ENCODE assay signal across 19 cellular contexts in the genomic region with DNA sequence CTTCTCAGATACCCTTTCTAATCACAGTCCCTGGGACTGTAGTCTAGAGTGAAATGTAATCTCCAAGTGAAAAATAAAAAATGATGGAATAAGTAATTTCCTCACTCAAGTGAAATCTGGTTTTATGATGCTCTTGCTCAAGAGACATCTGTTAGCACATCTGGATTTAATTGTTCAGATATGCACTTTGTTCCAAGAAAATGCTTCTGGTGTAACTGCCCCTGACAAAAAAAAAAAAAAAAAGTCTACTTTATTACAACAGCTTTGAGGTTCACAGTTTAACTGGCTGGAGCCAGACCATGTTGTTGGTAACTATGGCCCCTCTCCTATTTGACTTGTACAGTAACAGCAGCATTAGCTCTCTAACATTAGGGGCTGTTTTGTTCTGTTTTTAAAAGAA.
A peak's percentile ranks its signal among the peaks of the same experiment; 100 is the strongest.
DNase-seq lines count a peak whose midpoint lies in the region; TF ChIP-seq lines count a peak whose summit lies in the region.
"Had no signal": no experiment of that assay in that cellular context is flagged by ENCODE, and none has a peak within 500 bp of the region (broad histone marks: within the 10 kb centered on the region; RNA-seq: fewer than 3 reads in every experiment).

No MANE protein-coding gene starts in this region.

- TF ChIP-seq CTCF in AG09309 (IDR thresholded peaks at IDR 0.05; ENCODE audit: control insufficient read depth, insufficient read depth, low read depth, low read length, missing control alignments) = no peak
- no peak for TF ChIP-seq CTCF in HFF-Myc (IDR thresholded peaks at IDR 0.05; ENCODE audit: low read depth, low read length, missing control alignments)
- TF ChIP-seq CTCF in GM10266 (IDR thresholded peaks at IDR 0.05; ENCODE audit: control insufficient read depth, insufficient read depth, low read depth, missing control alignments) = no peak
- no peak for TF ChIP-seq CTCF in ovary (IDR thresholded peaks at IDR 0.05)

- TF ChIP-seq POLR2A in ovary (IDR thresholded peaks at IDR 0.05) = no peak

- DNase-seq in AG09309 (ENCODE audit: low read depth) = peak; percentile 91
- DNase-seq in HFF-Myc (ENCODE audit: extremely low read depth, low read depth) = peak; percentile 92
- DNase-seq in dedifferentiated amniotic fluid mesenchymal stem cell (ENCODE audit: extremely low spot score) = peak; percentile 94
- DNase-seq in iris pigment epithelial cell (ENCODE audit: low read depth) = peak; percentile 31
- DNase-seq in GM10266 (ENCODE audit: extremely low spot score) = no peak
- no peak for DNase-seq in NOMO-1 (lab: John Stamatoyannopoulos, UW; ENCODE audit: unreplicated experiment in 2 of 2)
- no peak for DNase-seq in ovary
- no peak for DNase-seq in NCI-H1048 (lab: John Stamatoyannopoulos, UW)
- DNase-seq: activated CD4-positive, alpha-beta T cell treated with anti-CD3 and anti-CD28 coated beads for 1 hour; activated naive CD4-positive, alpha-beta T cell treated with Interleukin-2 at 50 U/mL for 16 hours; Caco-2; foreskin melanocyte; lower lobe of right lung; naive thymus-derived CD8-positive, alpha-beta T cell; NCI-H187; psoas muscle; stomach; T-helper 9 cell had no signal

- H3K9me3 ChIP-seq in ovary = no peaks in the 10 kb centered on the region
- H3K9me3 ChIP-seq: Caco-2, HAP-1, lower lobe of right lung, psoas muscle, stomach had no signal

- H3K27ac ChIP-seq in ovary = no peak overlapping the region
- H3K27ac ChIP-seq: lower lobe of right lung, psoas muscle, stomach had no signal

- no peak for TF ChIP-seq EP300 in ovary (IDR thresholded peaks at IDR 0.05)

- intact Hi-C loops in ovary (cut with DNase I) = no loop called here

- H3K27me3 ChIP-seq in ovary = no peaks in the 10 kb centered on the region
- H3K27me3 ChIP-seq: stomach had no signal

- H3K36me3 ChIP-seq in ovary = no peaks in the 10 kb centered on the region
- H3K36me3 ChIP-seq: HAP-1, lower lobe of right lung, stomach had no signal

- no peaks in the 10 kb centered on the region for H3K4me1 ChIP-seq in ovary (ENCODE audit: insufficient read depth)
- H3K4me1 ChIP-seq: lower lobe of right lung, stomach had no signal

- H3K4me3 ChIP-seq in AG09309 (ENCODE audit: control insufficient read depth, low read depth, low read length) = no peak overlapping the region
- H3K4me3 ChIP-seq in HFF-Myc (replicated peaks; ENCODE audit: low read depth, low read length) = no peak overlapping the region
- no peak overlapping the region for H3K4me3 ChIP-seq in ovary
- H3K4me3 ChIP-seq: HAP-1, lower lobe of right lung, psoas muscle, stomach had no signal

Comparison
In these comparisons a context has a peak if more than half of its experiments do, and no peak if none do; other contexts are left out.
1. DNase-seq: peak in AG09309 (single experiment), HFF-Myc (single experiment), dedifferentiated amniotic fluid mesenchymal stem cell (single experiment) and iris pigment epithelial cell (single experiment); none in GM10266 (single experiment), NOMO-1 (0 of 2), ovary (0 of 5) and NCI-H1048 (single experiment).